ENCODE assay signal across 17 cellular contexts in the genomic region with DNA sequence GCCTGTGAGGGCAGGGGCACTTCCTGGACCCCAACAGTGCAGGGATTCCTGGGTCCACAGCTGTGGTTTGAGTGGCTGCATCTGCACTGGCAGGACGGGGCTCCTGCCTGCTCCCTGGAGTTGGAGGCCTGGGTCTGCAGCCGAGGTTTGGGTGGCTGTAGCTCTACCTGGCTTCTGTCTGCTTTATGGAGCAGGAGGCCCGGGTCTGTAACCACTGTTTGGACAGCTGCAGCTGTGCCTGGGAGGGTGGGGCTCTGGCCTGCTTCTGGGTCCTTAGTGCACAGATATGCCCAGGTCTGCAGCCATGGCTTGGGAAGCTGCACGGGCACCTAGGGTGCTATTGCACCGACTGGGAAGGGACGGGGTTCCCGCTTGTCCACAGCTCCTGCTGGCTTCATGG.
"Had no signal": no experiment of that assay in that cellular context is flagged by ENCODE, and none has a peak within 500 bp of the region (broad histone marks: within the 10 kb centered on the region; RNA-seq: fewer than 3 reads in every experiment).

No MANE protein-coding gene starts in this region.

- H3K36me3 ChIP-seq: ascending aorta, lower lobe of right lung, ovary, sigmoid colon, spleen, stomach had no signal

- H3K4me1 Mint-ChIP-seq: activated T-helper 17 cell treated with anti-CD3 and anti-CD28 coated beads, Interleukin-2, amount 50 U/mL, for 72 hours had no signal

- H3K27me3 Mint-ChIP-seq: activated T-helper 17 cell treated with anti-CD3 and anti-CD28 coated beads, Interleukin-2, amount 50 U/mL, for 72 hours; effector memory CD8-positive, alpha-beta T cell had no signal

- ATAC-seq: activated T-helper 17 cell treated with anti-CD3 and anti-CD28 coated beads, Interleukin-2, amount 50 U/mL, for 72 hours; effector memory CD8-positive, alpha-beta T cell had no signal

- DNase-seq: activated CD4-positive, CD25-positive, alpha-beta regulatory T cell treated with anti-CD3 and anti-CD28 coated beads, Interleukin-2, amount 50 U/mL, for 72 hours; activated naive CD4-positive, alpha-beta T cell treated with anti-CD3 and anti-CD28 coated beads for 36 hours; dermis blood vessel endothelial cell; effector memory CD8-positive, alpha-beta T cell; foreskin melanocyte; head of caudate nucleus; lower lobe of right lung; ovary; sigmoid colon; spleen; stimulated activated CD4-positive, alpha-beta T cell treated with anti-CD3 and anti-CD28 coated beads, Interleukin-1b, Interleukin-23, amount 100 ng/mL, for 48 hours; stomach; testis had no signal

- H3K27ac Mint-ChIP-seq: activated naive CD4-positive, alpha-beta T cell treated with anti-CD3 and anti-CD28 coated beads for 36 hours; activated T-helper 17 cell treated with anti-CD3 and anti-CD28 coated beads, Interleukin-2, amount 50 U/mL, for 72 hours; effector memory CD8-positive, alpha-beta T cell; T-helper 2 cell treated with Interferon-gamma antibody and Interleukin-4, amounts not matched to agents 5 μg/mL and 100 μg/mL, for 36 hours had no signal

- H3K4me1 ChIP-seq: ascending aorta, lower lobe of right lung, sigmoid colon, spleen, stomach, testis had no signal

- H3K27me3 ChIP-seq: ascending aorta, ovary, sigmoid colon, spleen, stomach, testis had no signal

- H3K4me3 ChIP-seq: ascending aorta, lower lobe of right lung, ovary, sigmoid colon, spleen, stomach, testis had no signal

- H3K4me3 Mint-ChIP-seq: activated naive CD4-positive, alpha-beta T cell treated with anti-CD3 and anti-CD28 coated beads for 36 hours; activated T-helper 17 cell treated with anti-CD3 and anti-CD28 coated beads, Interleukin-2, amount 50 U/mL, for 72 hours; effector memory CD8-positive, alpha-beta T cell; neural crest cell; T-helper 2 cell treated with Interferon-gamma antibody and Interleukin-4, amounts not matched to agents 5 μg/mL and 100 μg/mL, for 36 hours had no signal

- H3K27ac ChIP-seq: ascending aorta, lower lobe of right lung, ovary, sigmoid colon, spleen, stomach, testis had no signal

- H3K9me3 ChIP-seq: ascending aorta, ovary, testis had no signal
